ENCODE assay signal across 22 cellular contexts in genomic region chr20:2631228-2631627, GRCh38. TPM values are rescaled to one million over a fixed set of nuclear protein-coding genes. Genes with fewer than 3 reads are reported as not detected.
DNase-seq lines count a peak whose midpoint lies in the region; ATAC-seq and TF ChIP-seq lines count a peak whose summit lies in the region.
"Had no signal": no experiment of that assay in that cellular context is flagged by ENCODE, and none has a peak within 500 bp of the region (broad histone marks: within the 10 kb centered on the region; RNA-seq: fewer than 3 reads in every experiment).

No MANE protein-coding gene starts in this region.

- H3K9me3 Mint-ChIP-seq in GM23338 = peaks cover 3% of the 10 kb centered on the region; the same call in 2 of the 3 replicates

- no peaks in the 10 kb centered on the region for H4K20me1 ChIP-seq in GM23338 (replicated peaks; ENCODE audit: insufficient read depth)
- H4K20me1 ChIP-seq: BLaER1 treated with 17β-estradiol and CSF1 and Interleukin-3, amounts not matched to agents 10 nM and 100 nM had no signal

- H3K4me2 ChIP-seq in GM23338 = no peak overlapping the region
- H3K4me2 ChIP-seq: BLaER1 treated with 17β-estradiol and CSF1 and Interleukin-3, amounts not matched to agents 10 nM and 100 nM had no signal

- H2AFZ ChIP-seq in GM23338 = no peak overlapping the region

- in situ Hi-C loops in ACHN (cut with HindIII; ENCODE audit: low pct_ligation_motif_present, low pct_unique_long_range_greater_than_20kb, low sequenced_read_pairs) = no loop called here

- H3K4me3 ChIP-seq in GM23338 (no peak overlapping the region), epithelial cell of proximal tubule (ENCODE audit: low read depth, low read length) (no peak overlapping the region), left lung (no peak overlapping the region)
- H3K4me3 ChIP-seq: BLaER1 treated with 17β-estradiol and CSF1 and Interleukin-3, amounts not matched to agents 10 nM and 100 nM; coronary artery; esophagus squamous epithelium; K562; SJSA1 had no signal

- H3K27me3 Mint-ChIP-seq in GM23338 (ENCODE audit: insufficient read depth, low read depth, poor library complexity) (no peaks in the 10 kb centered on the region), T-helper 17 cell (peaks cover 33% of the 10 kb centered on the region)

- H3K27ac ChIP-seq in GM23338 (ENCODE audit: low read depth) (no peak overlapping the region), left lung (no peak overlapping the region)
- H3K27ac ChIP-seq: BLaER1 treated with 17β-estradiol and CSF1 and Interleukin-3, amounts not matched to agents 10 nM and 100 nM; coronary artery; esophagus squamous epithelium; SJSA1 had no signal

- H3K9me3 ChIP-seq in left lung (peaks cover 0 to 10% of the 10 kb centered on the region in 2 donors), T-helper 17 cell (ENCODE audit: control insufficient read depth, low read length, poor library complexity, severe bottlenecking) (peaks cover 2% of the 10 kb centered on the region)

- H3K79me2 ChIP-seq in GM23338 (replicated peaks; ENCODE audit: insufficient read depth) = no peaks in the 10 kb centered on the region

- no peaks in the 10 kb centered on the region for H3K36me3 Mint-ChIP-seq in GM23338 (ENCODE audit: low read depth)
- H3K36me3 Mint-ChIP-seq in T-helper 17 cell (ENCODE audit: low read depth) = peaks cover 2% of the 10 kb centered on the region

- intact Hi-C loops in left lung (cut with DNase I) = no loop called here

- no peaks in the 10 kb centered on the region for H3K27me3 ChIP-seq in GM23338 (ENCODE audit: insufficient read depth)
- peaks cover 0 to 13% of the 10 kb centered on the region in 2 donors for H3K27me3 ChIP-seq in left lung
- H3K27me3 ChIP-seq: BLaER1 treated with 17β-estradiol and CSF1 and Interleukin-3, amounts not matched to agents 10 nM and 100 nM had no signal

- TF ChIP-seq CTCF in GM23338 (conservative IDR thresholded peaks at IDR 0.05; ENCODE audit: low read depth in 2 of 2) (peak in 1 of 2 experiments; percentile 29; a peak in 2 of 4 replicates), epithelial cell of proximal tubule (conservative IDR thresholded peaks at IDR 0.05; ENCODE audit: low read depth, low read length) (peak; percentile 35), left lung (IDR thresholded peaks at IDR 0.05) (no peak)

- H3K4me1 ChIP-seq in GM23338 (ENCODE audit: insufficient read depth) (no peaks in the 10 kb centered on the region), left lung (no peaks in the 10 kb centered on the region)
- H3K4me1 ChIP-seq: BLaER1 treated with 17β-estradiol and CSF1 and Interleukin-3, amounts not matched to agents 10 nM and 100 nM; esophagus squamous epithelium; SJSA1 had no signal

- DNase-seq in ACHN = peak; percentile 43
- DNase-seq in GM23338 (ENCODE audit: low spot score) = peak; percentile 8
- peak; percentile 48 for DNase-seq in OCI-M1 (lab: John Stamatoyannopoulos, UW)
- no peak for DNase-seq in epithelial cell of proximal tubule (ENCODE audit: low read depth)
- DNase-seq in left lung = no peak
- no peak for DNase-seq in NCI-H1694 treated with DMSO at 0.1 percent for 48 hours (lab: John Stamatoyannopoulos, UW)
- DNase-seq in T-helper 17 cell = no peak
- DNase-seq: activated CD8-positive, alpha-beta T cell treated with anti-CD3 and anti-CD28 coated beads for 36 hours; amniotic stem cell; DND-41; esophagus squamous epithelium; hypothalamus; NCI-H187; NCI-H774; stimulated activated CD4-positive, alpha-beta T cell treated with anti-CD3 and anti-CD28 coated beads, Interleukin-15, amount 100 ng/mL, for 24 hours had no signal

- H3K36me3 ChIP-seq in GM23338 (ENCODE audit: insufficient read depth) (no peaks in the 10 kb centered on the region), left lung (no peaks in the 10 kb centered on the region)
- H3K36me3 ChIP-seq: BLaER1 treated with 17β-estradiol and CSF1 and Interleukin-3, amounts not matched to agents 10 nM and 100 nM; esophagus squamous epithelium; SJSA1 had no signal

- H3K9me2 ChIP-seq in GM23338 (ENCODE audit: insufficient read depth) = 0 out of 2 replicates have a peak, but pooled peaks cover 5% of the 10 kb centered on the region

- H3K27ac Mint-ChIP-seq in GM23338 (no peak overlapping the region), T-helper 17 cell (no peak overlapping the region)
- H3K27ac Mint-ChIP-seq: activated CD8-positive, alpha-beta T cell treated with anti-CD3 and anti-CD28 coated beads for 36 hours; progenitor cell of endocrine pancreas had no signal

- H3K4me1 Mint-ChIP-seq in GM23338 = no peaks in the 10 kb centered on the region
- H3K4me1 Mint-ChIP-seq in T-helper 17 cell = no peaks in the 10 kb centered on the region

- no peak overlapping the region for H3K4me3 Mint-ChIP-seq in GM23338
- no peak overlapping the region for H3K4me3 Mint-ChIP-seq in T-helper 17 cell
- H3K4me3 Mint-ChIP-seq: activated CD8-positive, alpha-beta T cell treated with anti-CD3 and anti-CD28 coated beads for 36 hours had no signal

- no peaks in the 10 kb centered on the region for H3F3A ChIP-seq in GM23338 (replicated peaks; ENCODE audit: low read depth)

- ATAC-seq in GM23338 = peak; percentile 50; the same call in 2 of the 3 replicates
- no peak for ATAC-seq in left lung
- ATAC-seq in T-helper 17 cell = no peak
- no peak for ATAC-seq in HG02938 (IDR thresholded peaks at IDR 0.05; ENCODE audit: unreplicated experiment)
- ATAC-seq: activated CD8-positive, alpha-beta T cell treated with anti-CD3 and anti-CD28 coated beads for 36 hours; K562; left lobe of liver had no signal

TF ChIP-seq in GM23338, 12 proteins besides CTCF, POLR2A, EP300 and RAD21 (continues in another document):
- TF ChIP-seq ZNF462 (CRISPR knock-in tag; IDR thresholded peaks at IDR 0.05) (no peak), POLR2AphosphoS5 (IDR thresholded peaks at IDR 0.05; ENCODE audit: low read depth) (no peak), EZH2 (IDR thresholded peaks at IDR 0.05; ENCODE audit: low read depth, unreplicated experiment) (no peak)

RNA-seq across cellular contexts. Expression of gene NOP56, which starts 21.2 kb away (rescaled TPM):
- 429 and 447 TPM in 2 replicates for total RNA-seq in GM23338 (2014; rRNA removed; shearing (Covaris generic))
- 569 and 576 TPM in 2 replicates for polyA plus RNA-seq in GM23338 (2016; fragmentation: Nextera tagmentation; extraction: Ambion mirVana)
- total RNA-seq in epithelial cell of proximal tubule (172 and 318 TPM in 2 replicates), left lung (100 to 1,000 TPM in 1 of 2 donors, 10 to 100 TPM in 1; 81.0 to 182 TPM), T-helper 17 cell (100 to 1,000 TPM; 254 to 274 TPM)

RNA-seq across cellular contexts. Expression of gene IDH3B, which starts 32.8 kb away (rescaled TPM):
- total RNA-seq in GM23338 (2014; rRNA removed; shearing (Covaris generic)) = 126 and 141 TPM in 2 replicates
- 77.7 and 87.1 TPM in 2 replicates for polyA plus RNA-seq in GM23338 (2016; fragmentation: Nextera tagmentation; extraction: Ambion mirVana)
- total RNA-seq in epithelial cell of proximal tubule = 99.3 and 123 TPM in 2 replicates
- 10 to 100 TPM; 51.7 to 64.8 TPM for total RNA-seq in left lung
- 100 to 1,000 TPM; 112 to 135 TPM for total RNA-seq in T-helper 17 cell

Comparison
In these comparisons a context has a peak if more than half of its experiments do, and no peak if none do; other contexts are left out.
1. DNase-seq: peak in ACHN (single experiment), GM23338 (single experiment) and OCI-M1 (single experiment); none in epithelial cell of proximal tubule (single experiment), left lung (0 of 2), NCI-H1694 treated with DMSO at 0.1 percent for 48 hours (single experiment) and T-helper 17 cell (0 of 3).